ENCODE assay signal across 7 cellular contexts in genomic region chr2:85437488-85438290, GRCh38. TPM values are rescaled to one million over a fixed set of nuclear protein-coding genes. Genes with fewer than 3 reads are reported as not detected.
DNase-seq lines count a peak whose midpoint lies in the region; ATAC-seq, FAIRE-seq and TF ChIP-seq lines count a peak whose summit lies in the region.

No MANE protein-coding gene starts in this region.

- H3K27me3 ChIP-seq in keratinocyte (ENCODE audit: control insufficient read depth, extremely low read depth, insufficient read depth, low read length), result no peaks in the 10 kb centered on the region

- TF ChIP-seq CTCF in activated B cell treated with CpG ODN at 0.5 μM for 24 hours (IDR thresholded peaks at IDR 0.05) (no peak), keratinocyte (optimal IDR thresholded peaks at IDR 0.05 in 1 of 3, IDR thresholded peaks at IDR 0.05 in 1 of 3, conservative IDR thresholded peaks at IDR 0.05 in 1 of 3; ENCODE audit: extremely low read depth in 1 of 3, insufficient read depth in 2 of 3, low read length in 3 of 3) (no peak)

- peak overlapping the region; percentile 57 for H3K9ac ChIP-seq in keratinocyte (ENCODE audit: control insufficient read depth, extremely low read depth, insufficient read depth, low read length)

- H3K27ac ChIP-seq in keratinocyte (ENCODE audit: control insufficient read depth, insufficient read depth, low read length), result peak overlapping the region; percentile 36

- H3K36me3 ChIP-seq in keratinocyte (ENCODE audit: control insufficient read depth in 2 of 2, extremely low read depth in 1 of 2, insufficient read depth in 2 of 2, low read length in 2 of 2), result no peaks in the 10 kb centered on the region

- CTCF ChIA-PET in activated B cell treated with CpG ODN at 0.5 μM for 24 hours (lab: Charles Lee), result interaction anchor here (0.8 to 4.1 kb wide), 4 partner anchors 17 to 199 kb away, joined by 3 to 25 read pairs (median 5); partner anchors contain the start of gene MAT2A

- ATAC-seq in GM18502 (IDR thresholded peaks at IDR 0.05; ENCODE audit: poor library complexity, unreplicated experiment) (peak; percentile 85), HG02678 (IDR thresholded peaks at IDR 0.05; ENCODE audit: unreplicated experiment) (peak; percentile 91), activated B cell treated with CpG ODN at 0.5 μM for 24 hours (ENCODE audit: low read depth) (peak; percentile 86)

- H3K4me2 ChIP-seq in keratinocyte (ENCODE audit: control insufficient read depth, extremely low read depth, insufficient read depth, low read depth, low read length), result peak overlapping the region; percentile 67

- H3K79me2 ChIP-seq in keratinocyte (ENCODE audit: control insufficient read depth, insufficient read depth, low read length), result no peaks in the 10 kb centered on the region

- no peak for FAIRE-seq in keratinocyte (lab: Jason Lieb, UNC)

- dilution Hi-C loops in keratinocyte (cut with MboI; ENCODE audit: extremely low pct_ligation_motif_present, low sequenced_read_pairs), result no loop called here

- no peaks in the 10 kb centered on the region for H3K36me3 Mint-ChIP-seq in activated B cell treated with CpG ODN at 0.5 μM for 24 hours (ENCODE audit: low read depth)

- H2AFZ ChIP-seq in keratinocyte (ENCODE audit: control insufficient read depth, low read length), result peak overlapping the region; percentile 29

- H3K4me1 Mint-ChIP-seq in activated B cell treated with CpG ODN at 0.5 μM for 24 hours, result peaks cover 33% of the 10 kb centered on the region

- H3K27me3 Mint-ChIP-seq in activated B cell treated with CpG ODN at 0.5 μM for 24 hours, result no peaks in the 10 kb centered on the region

- no peaks in the 10 kb centered on the region for H4K20me1 ChIP-seq in keratinocyte (ENCODE audit: control insufficient read depth, extremely low read depth, insufficient read depth, low read length)

- H3K4me3 Mint-ChIP-seq in activated B cell treated with CpG ODN at 0.5 μM for 24 hours, result peak overlapping the region; percentile 87

- POLR2A ChIA-PET in activated B cell treated with CpG ODN at 0.5 μM for 24 hours (lab: Charles Lee), result interaction anchor here (0.6 to 5.3 kb wide), 27 partner anchors 9 to 770 kb away, joined by 3 to 137 read pairs (median 4); partner anchors contain the start of genes ELMOD3, IMMT, MAT2A and RETSAT

- peak; percentile 78 to 85 for DNase-seq in NCI-H2081 (lab: John Stamatoyannopoulos, UW)
- peak; percentile 80 for DNase-seq in activated B cell treated with CpG ODN at 0.5 μM for 24 hours
- peak; percentile 77 for DNase-seq in central memory CD4-positive, alpha-beta T cell
- DNase-seq in keratinocyte (ENCODE audit: low read depth, low spot score), result no peak
- DNase-seq in stimulated activated CD4-positive, alpha-beta T cell treated with anti-CD3 and anti-CD28 coated beads, Interleukin-15, amount 100 ng/mL, for 24 hours, result peak; percentile 84

- H3K4me3 ChIP-seq in keratinocyte (ENCODE audit: control insufficient read depth in 2 of 3, extremely low read depth in 1 of 3, insufficient read depth in 2 of 3, low read depth in 1 of 3, low read length in 3 of 3), result peak overlapping the region in 1 of 3 experiments; percentile 39

- H3K9me3 Mint-ChIP-seq in activated B cell treated with CpG ODN at 0.5 μM for 24 hours, result no peaks in the 10 kb centered on the region

- no peaks in the 10 kb centered on the region for H3K9me1 ChIP-seq in keratinocyte (ENCODE audit: control insufficient read depth, extremely low read depth, insufficient read depth, low read length)

- peaks cover 25% of the 10 kb centered on the region for H3K4me1 ChIP-seq in keratinocyte (ENCODE audit: control insufficient read depth, extremely low read depth, insufficient read depth, low read length)

- H3K27ac Mint-ChIP-seq in activated B cell treated with CpG ODN at 0.5 μM for 24 hours, result peak overlapping the region; percentile 95

- intact Hi-C loops in activated B cell treated with CpG ODN at 0.5 μM for 24 hours (cut with micrococcal nuclease), result loop anchor here (1.0 kb wide), 3 partner anchors 19 to 101 kb away; partner anchors contain the start of genes ELMOD3, RETSAT and SH2D6

- H3K9me3 ChIP-seq in keratinocyte (ENCODE audit: control insufficient read depth, low read depth, low read length), result no peaks in the 10 kb centered on the region

RNA-seq across cellular contexts. Expression of gene SH2D6, which starts 19.2 kb away (rescaled TPM):
- 0.83 and 1.6 TPM in 2 replicates for total RNA-seq in activated B cell treated with CpG ODN at 0.5 μM for 24 hours
- 0.10 to 0.21 TPM in 2 of 3 replicates, not detected in the other for polyA plus RNA-seq in keratinocyte
- polyA plus RNA-seq in keratinocyte (2011; ENCODE audit: low read depth), result not detected
- polyA plus RNA-seq in keratinocyte (2011; cell fraction: cytosol; rRNA removed), result not detected in 2 replicates
- not detected in 2 replicates for polyA plus RNA-seq in keratinocyte (2011; cell fraction: nucleus; rRNA removed)
- 0.09 TPM in 1 of 2 replicates, not detected in the other for polyA plus RNA-seq in keratinocyte (2012; ENCODE audit: low replicate concordance)
- polyA minus RNA-seq in keratinocyte, result 0.56 TPM in 1 of 3 replicates, not detected in the others
- not detected for polyA minus RNA-seq in keratinocyte (2011; cell fraction: cytosol; rRNA and poly(A)+ RNA removed)
- not detected in 2 replicates for polyA minus RNA-seq in keratinocyte (2011; cell fraction: nucleus; rRNA and poly(A)+ RNA removed)

RNA-seq across cellular contexts. Expression of gene CAPG, which starts 27.5 kb away (rescaled TPM):
- 208 and 213 TPM in 2 replicates for total RNA-seq in activated B cell treated with CpG ODN at 0.5 μM for 24 hours
- 466 to 683 TPM (median 503 TPM) in 3 replicates for polyA plus RNA-seq in keratinocyte
- polyA plus RNA-seq in keratinocyte (2011; ENCODE audit: low read depth), result 123 TPM
- polyA plus RNA-seq in keratinocyte (2011; cell fraction: cytosol; rRNA removed), result 321 and 549 TPM in 2 replicates
- 232 and 338 TPM in 2 replicates for polyA plus RNA-seq in keratinocyte (2011; cell fraction: nucleus; rRNA removed)
- 352 and 538 TPM in 2 replicates for polyA plus RNA-seq in keratinocyte (2012; ENCODE audit: low replicate concordance)
- 216 to 344 TPM (median 339 TPM) in 3 replicates for polyA minus RNA-seq in keratinocyte
- 273 TPM for polyA minus RNA-seq in keratinocyte (2011; cell fraction: cytosol; rRNA and poly(A)+ RNA removed)
- polyA minus RNA-seq in keratinocyte (2011; cell fraction: nucleus; rRNA and poly(A)+ RNA removed), result 94.0 and 95.3 TPM in 2 replicates
